9 cellular contexts compared by ENCODE assay signal in the genomic region with DNA sequence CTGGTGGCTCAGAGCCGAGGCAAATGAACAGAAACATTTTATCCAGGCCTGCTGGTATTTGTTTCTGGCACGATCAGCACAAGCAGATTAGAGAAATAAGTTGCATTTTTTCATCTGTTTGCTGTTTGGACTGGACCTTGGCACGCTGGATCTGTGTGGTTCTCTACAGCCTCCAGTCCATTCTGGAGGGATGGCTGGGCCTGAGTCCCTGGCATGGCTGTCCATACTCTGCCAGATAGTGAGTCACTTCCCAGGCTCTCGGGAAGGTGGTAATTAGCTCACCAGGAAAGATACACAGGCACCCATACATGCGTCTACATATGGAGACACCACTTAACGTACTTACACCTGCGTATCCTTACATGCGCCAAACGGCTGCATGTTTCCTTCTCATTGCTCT.
DNase-seq lines count a peak whose midpoint lies in the region; ATAC-seq and TF ChIP-seq lines count a peak whose summit lies in the region.
"Had no signal": no experiment of that assay in that cellular context is flagged by ENCODE, and none has a peak within 500 bp of the region (broad histone marks: within the 10 kb centered on the region; RNA-seq: fewer than 3 reads in every experiment).

No MANE protein-coding gene starts in this region.

- H3K36me3 ChIP-seq in BLaER1 treated with 17β-estradiol and CSF1 and Interleukin-3, amounts not matched to agents 10 nM and 100 nM = peaks cover 0 to 6% (median 0%) of the 10 kb centered on the region in 11 experiments; a peak in 2 of 22 replicates

- H3K27me3 ChIP-seq in BLaER1 treated with 17β-estradiol and CSF1 and Interleukin-3, amounts not matched to agents 10 nM and 100 nM = no peaks in the 10 kb centered on the region

- peak overlapping the region in 10 of 11 experiments; percentile 10 to 77 (median 58); a peak in 19 of 22 replicates for H3K27ac ChIP-seq in BLaER1 treated with 17β-estradiol and CSF1 and Interleukin-3, amounts not matched to agents 10 nM and 100 nM

- in situ Hi-C loops in GM13976 (cut with MboI; ENCODE audit: low sequenced_read_pairs, unreplicated experiment) = no loop called here

- TF ChIP-seq CTCF in GM13976 (IDR thresholded peaks at IDR 0.05; ENCODE audit: borderline replicate concordance, control extremely low read depth, extremely low read depth, insufficient read depth, missing control alignments) = no peak

- H3K4me1 ChIP-seq in BLaER1 treated with 17β-estradiol and CSF1 and Interleukin-3, amounts not matched to agents 10 nM and 100 nM = peaks cover 30 to 54% (median 37%) of the 10 kb centered on the region in 10 experiments

- peak overlapping the region; percentile 65 to 94 (median 78) for H3K4me2 ChIP-seq in BLaER1 treated with 17β-estradiol and CSF1 and Interleukin-3, amounts not matched to agents 10 nM and 100 nM

- peak overlapping the region in 3 of 10 experiments; percentile 3 to 44 (median 14); a peak in 6 of 20 replicates for H3K4me3 ChIP-seq in BLaER1 treated with 17β-estradiol and CSF1 and Interleukin-3, amounts not matched to agents 10 nM and 100 nM

- peak overlapping the region; percentile 35 to 60 (median 47); a peak in 15 of 22 replicates for H3K9ac ChIP-seq in BLaER1 treated with 17β-estradiol and CSF1 and Interleukin-3, amounts not matched to agents 10 nM and 100 nM

- DNase-seq in RPMI7951 (ENCODE audit: low read depth) = peak; percentile 73
- peak; percentile 90 for DNase-seq in fibroblast of peridontal ligament (ENCODE audit: extremely low read depth)
- peak; percentile 14 for DNase-seq in non-pigmented ciliary epithelial cell (ENCODE audit: low read depth)
- no peak for DNase-seq in superior temporal gyrus (ENCODE audit: extremely low spot score)
- no peak for DNase-seq in GM13976 (ENCODE audit: low spot score)
- no peak for DNase-seq in T-helper 1 cell
- DNase-seq: effector memory CD4-positive, alpha-beta T cell had no signal

- H3K9me3 ChIP-seq in BLaER1 treated with 17β-estradiol and CSF1 and Interleukin-3, amounts not matched to agents 10 nM and 100 nM (replicated peaks in 1 of 11) = peaks cover 0 to 35% (median 21%) of the 10 kb centered on the region in 11 experiments; a peak in 20 of 22 replicates

- no peak for ATAC-seq in HG02870 (IDR thresholded peaks at IDR 0.05; ENCODE audit: unreplicated experiment)

- no peaks in the 10 kb centered on the region for H4K20me1 ChIP-seq in BLaER1 treated with 17β-estradiol and CSF1 and Interleukin-3, amounts not matched to agents 10 nM and 100 nM

Comparison
In these comparisons a context has a peak if more than half of its experiments do, and no peak if none do; other contexts are left out.
1. DNase-seq: peak in RPMI7951 (single experiment), fibroblast of peridontal ligament (single experiment) and non-pigmented ciliary epithelial cell (single experiment); none in superior temporal gyrus (single experiment), GM13976 (single experiment) and T-helper 1 cell (0 of 5).